In the genomic region with DNA sequence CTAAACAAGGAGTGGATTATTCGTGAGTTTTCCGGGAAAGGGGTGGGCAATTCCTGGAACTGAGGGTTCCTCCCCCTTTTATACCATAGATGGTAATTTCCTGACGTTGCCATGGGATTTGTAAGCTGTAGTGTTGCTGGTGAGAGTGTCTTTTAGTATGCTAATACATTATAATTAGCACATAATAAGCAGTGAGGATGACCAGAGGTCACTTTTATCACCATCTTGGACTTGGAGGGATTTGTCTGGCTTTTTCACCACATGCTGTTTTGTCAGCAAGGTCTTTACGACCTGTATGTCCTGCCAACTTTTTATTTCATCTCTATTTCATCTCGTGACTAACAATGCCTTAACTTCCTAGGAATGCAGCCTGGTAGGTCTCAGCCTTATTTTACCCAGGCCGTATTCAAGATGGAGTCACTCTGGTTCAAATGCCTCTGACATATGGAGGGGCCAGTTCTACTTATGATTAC, we compare ENCODE assay signal across 1 cellular context.
TF ChIP-seq lines count a peak whose summit lies in the region.

No MANE protein-coding gene starts in this region.

TF ChIP-seq in K562, 482 proteins besides CTCF, POLR2A, EP300 and RAD21 (continued from another document):
- TF ChIP-seq, protein P1, sequence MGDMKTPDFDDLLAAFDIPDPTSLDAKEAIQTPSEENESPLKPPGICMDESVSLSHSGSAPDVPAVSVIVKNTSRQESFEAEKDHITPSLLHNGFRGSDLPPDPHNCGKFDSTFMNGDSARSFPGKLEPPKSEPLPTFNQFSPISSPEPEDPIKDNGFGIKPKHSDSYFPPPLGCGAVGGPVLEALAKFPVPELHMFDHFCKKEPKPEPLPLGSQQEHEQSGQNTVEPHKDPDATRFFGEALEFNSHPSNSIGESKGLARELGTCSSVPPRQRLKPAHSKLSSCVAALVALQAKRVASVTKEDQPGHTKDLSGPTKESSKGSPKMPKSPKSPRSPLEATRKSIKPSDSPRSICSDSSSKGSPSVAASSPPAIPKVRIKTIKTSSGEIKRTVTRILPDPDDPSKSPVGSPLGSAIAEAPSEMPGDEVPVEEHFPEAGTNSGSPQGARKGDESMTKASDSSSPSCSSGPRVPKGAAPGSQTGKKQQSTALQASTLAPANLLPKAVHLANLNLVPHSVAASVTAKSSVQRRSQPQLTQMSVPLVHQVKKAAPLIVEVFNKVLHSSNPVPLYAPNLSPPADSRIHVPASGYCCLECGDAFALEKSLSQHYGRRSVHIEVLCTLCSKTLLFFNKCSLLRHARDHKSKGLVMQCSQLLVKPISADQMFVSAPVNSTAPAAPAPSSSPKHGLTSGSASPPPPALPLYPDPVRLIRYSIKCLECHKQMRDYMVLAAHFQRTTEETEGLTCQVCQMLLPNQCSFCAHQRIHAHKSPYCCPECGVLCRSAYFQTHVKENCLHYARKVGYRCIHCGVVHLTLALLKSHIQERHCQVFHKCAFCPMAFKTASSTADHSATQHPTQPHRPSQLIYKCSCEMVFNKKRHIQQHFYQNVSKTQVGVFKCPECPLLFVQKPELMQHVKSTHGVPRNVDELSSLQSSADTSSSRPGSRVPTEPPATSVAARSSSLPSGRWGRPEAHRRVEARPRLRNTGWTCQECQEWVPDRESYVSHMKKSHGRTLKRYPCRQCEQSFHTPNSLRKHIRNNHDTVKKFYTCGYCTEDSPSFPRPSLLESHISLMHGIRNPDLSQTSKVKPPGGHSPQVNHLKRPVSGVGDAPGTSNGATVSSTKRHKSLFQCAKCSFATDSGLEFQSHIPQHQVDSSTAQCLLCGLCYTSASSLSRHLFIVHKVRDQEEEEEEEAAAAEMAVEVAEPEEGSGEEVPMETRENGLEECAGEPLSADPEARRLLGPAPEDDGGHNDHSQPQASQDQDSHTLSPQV (IDR thresholded peaks at IDR 0.05): peak; percentile 79
- TF ChIP-seq STAT5A (IDR thresholded peaks at IDR 0.05; ENCODE audit: borderline replicate concordance, low read length) (peak; percentile 71), NFXL1 (CRISPR knock-in tag; IDR thresholded peaks at IDR 0.05) (no peak), ZNF644 (tag; IDR thresholded peaks at IDR 0.05; ENCODE audit: low read depth) (no peak), TRIM28 (IDR thresholded peaks at IDR 0.05) (no peak)
